Comparison of ENCODE assay signal across 37 cellular contexts in genomic region chr3:10777627-10778026, GRCh38. TPM values are rescaled to one million over a fixed set of nuclear protein-coding genes. Genes with fewer than 3 reads are reported as not detected.
"Had no signal": no experiment of that assay in that cellular context is flagged by ENCODE, and none has a peak within 500 bp of the region (broad histone marks: within the 10 kb centered on the region; RNA-seq: fewer than 3 reads in every experiment).

No MANE protein-coding gene starts in this region.

- H3K27me3 ChIP-seq: body of pancreas, foreskin keratinocyte had no signal

- H3K4me3 ChIP-seq: adrenal gland, body of pancreas, cardiac muscle cell, coronary artery, dorsolateral prefrontal cortex, esophagus muscularis mucosa, gastrocnemius medialis, heart left ventricle had no signal

- DNase-seq: activated CD4-positive, alpha-beta memory T cell treated with anti-CD3 and anti-CD28 coated beads, Interleukin-2, amount 10 ng/mL, durations not matched to agents 7 days and 5 days; activated CD4-positive, alpha-beta T cell treated with anti-CD3 and anti-CD28 coated beads for 1 hour; activated CD4-positive, alpha-beta T cell treated with anti-CD3 and anti-CD28 coated beads for 4 hours; activated CD4-positive, alpha-beta T cell treated with anti-CD3 and anti-CD28 coated beads, Interleukin-2, amount 10 ng/mL, durations not matched to agents 7 days and 5 days; activated CD4-positive, alpha-beta T cell treated with anti-CD3 and anti-CD28 coated beads, Interleukin-2, amount 50 U/mL, for 4 hours; activated CD8-positive, alpha-beta memory T cell treated with anti-CD3 and anti-CD28 coated beads, Interleukin-2, amount 10 ng/mL, durations not matched to agents 7 days and 5 days; activated CD8-positive, alpha-beta memory T cell treated with anti-CD3 and anti-CD28 coated beads, Interleukin-2, amount 50 U/mL, for 4 hours; activated effector memory CD4-positive, alpha-beta T cell treated with anti-CD3 and anti-CD28 coated beads, Interleukin-2, amount 50 U/mL, for 16 hours; activated naive CD4-positive, alpha-beta T cell treated with anti-CD3 and anti-CD28 coated beads for 36 hours; activated naive CD8-positive, alpha-beta T cell treated with anti-CD3 and anti-CD28 coated beads for 36 hours; activated naive CD8-positive, alpha-beta T cell treated with anti-CD3 and anti-CD28 coated beads, Interleukin-2, amount 50 U/mL, for 24 hours; activated T-cell treated with anti-CD3 and anti-CD28 coated beads, Interleukin-2, amount 50 U/mL, for 1 hour; activated T-cell treated with anti-CD3 and anti-CD28 coated beads, Interleukin-2, amount 50 U/mL, for 48 hours; adrenal gland; amygdala; aorta; body of pancreas; central memory CD4-positive, alpha-beta T cell; cerebellar nuclear complex; dorsolateral prefrontal cortex; effector memory CD4-positive, alpha-beta T cell; erythroblast; foreskin keratinocyte; gastrocnemius medialis; glutamatergic neuron; heart left ventricle; T-helper 2 cell had no signal

- H3K9me3 ChIP-seq: adrenal gland, body of pancreas, gastrocnemius medialis had no signal

- H3K4me1 ChIP-seq: body of pancreas, esophagus muscularis mucosa, gastrocnemius medialis, heart left ventricle had no signal

- H3K4me1 Mint-ChIP-seq: activated CD4-positive, alpha-beta memory T cell treated with anti-CD3 and anti-CD28 coated beads, Interleukin-2, amount 10 ng/mL, durations not matched to agents 7 days and 5 days; activated CD4-positive, alpha-beta T cell treated with anti-CD3 and anti-CD28 coated beads, Interleukin-2, amount 10 ng/mL, durations not matched to agents 7 days and 5 days; activated CD8-positive, alpha-beta memory T cell treated with anti-CD3 and anti-CD28 coated beads, Interleukin-2, amount 10 ng/mL, durations not matched to agents 7 days and 5 days; activated naive CD4-positive, alpha-beta T cell treated with anti-CD3 and anti-CD28 coated beads, Interleukin-2, amount 50 U/mL, for 24 hours; activated naive CD8-positive, alpha-beta T cell treated with anti-CD3 and anti-CD28 coated beads for 36 hours; activated naive CD8-positive, alpha-beta T cell treated with anti-CD3 and anti-CD28 coated beads, Interleukin-2, amount 50 U/mL, for 24 hours; WTC11 had no signal

- H3K4me3 Mint-ChIP-seq: activated CD4-positive, alpha-beta memory T cell treated with anti-CD3 and anti-CD28 coated beads, Interleukin-2, amount 10 ng/mL, durations not matched to agents 7 days and 5 days; activated CD4-positive, alpha-beta T cell treated with anti-CD3 and anti-CD28 coated beads, Interleukin-2, amount 10 ng/mL, durations not matched to agents 7 days and 5 days; activated CD8-positive, alpha-beta memory T cell treated with anti-CD3 and anti-CD28 coated beads, Interleukin-2, amount 10 ng/mL, durations not matched to agents 7 days and 5 days; activated naive CD4-positive, alpha-beta T cell treated with anti-CD3 and anti-CD28 coated beads for 36 hours; activated naive CD4-positive, alpha-beta T cell treated with anti-CD3 and anti-CD28 coated beads, Interleukin-2, amount 50 U/mL, for 24 hours; activated naive CD8-positive, alpha-beta T cell treated with anti-CD3 and anti-CD28 coated beads for 36 hours; activated naive CD8-positive, alpha-beta T cell treated with anti-CD3 and anti-CD28 coated beads, Interleukin-2, amount 50 U/mL, for 24 hours; activated T-helper 1 cell treated with anti-CD3 and anti-CD28 coated beads, Interleukin-12 subunit alpha, Interleukin-12 subunit beta, Interleukin-2, Interleukin-4 antibody, amounts not matched to agents 30 ng/mL and 10 ng/mL and 1 ng/mL, durations not matched to agents 14 hours and 24 hours and 36 hours; dendritic cell treated with granulocyte-macrophage colony-stimulating factor and Interleukin-4, amounts not matched to agents 40 ng/mL and 50 ng/mL, for 4 days; WTC11 had no signal

- H3K36me3 ChIP-seq: adrenal gland, cardiac muscle cell, esophagus muscularis mucosa, gastrocnemius medialis, heart left ventricle had no signal

- ATAC-seq: activated CD8-positive, alpha-beta memory T cell treated with anti-CD3 and anti-CD28 coated beads, Interleukin-2, amount 10 ng/mL, durations not matched to agents 7 days and 5 days; activated naive CD8-positive, alpha-beta T cell treated with anti-CD3 and anti-CD28 coated beads, Interleukin-2, amount 50 U/mL, for 24 hours; body of pancreas; foreskin keratinocyte; gastrocnemius medialis; heart left ventricle; WTC11 had no signal

- H3K27ac Mint-ChIP-seq: activated CD4-positive, alpha-beta memory T cell treated with anti-CD3 and anti-CD28 coated beads, Interleukin-2, amount 10 ng/mL, durations not matched to agents 7 days and 5 days; activated CD4-positive, alpha-beta T cell treated with anti-CD3 and anti-CD28 coated beads, Interleukin-2, amount 10 ng/mL, durations not matched to agents 7 days and 5 days; activated CD8-positive, alpha-beta memory T cell treated with anti-CD3 and anti-CD28 coated beads, Interleukin-2, amount 10 ng/mL, durations not matched to agents 7 days and 5 days; activated naive CD4-positive, alpha-beta T cell treated with anti-CD3 and anti-CD28 coated beads for 36 hours; activated naive CD4-positive, alpha-beta T cell treated with anti-CD3 and anti-CD28 coated beads, Interleukin-2, amount 50 U/mL, for 24 hours; activated naive CD8-positive, alpha-beta T cell treated with anti-CD3 and anti-CD28 coated beads for 36 hours; activated naive CD8-positive, alpha-beta T cell treated with anti-CD3 and anti-CD28 coated beads, Interleukin-2, amount 50 U/mL, for 24 hours; activated T-helper 1 cell treated with anti-CD3 and anti-CD28 coated beads, Interleukin-12 subunit alpha, Interleukin-12 subunit beta, Interleukin-2, Interleukin-4 antibody, amounts not matched to agents 30 ng/mL and 10 ng/mL and 1 ng/mL, durations not matched to agents 14 hours and 24 hours and 36 hours; activated T-helper 2 cell treated with anti-CD3 and anti-CD28 coated beads, Interferon-gamma antibody, Interleukin-2, Interleukin-4, amounts not matched to agents 10 μg/mL and 5 μg/mL and 100 μg/mL, durations not matched to agents 14 hours and 24 hours and 36 hours; dendritic cell treated with granulocyte-macrophage colony-stimulating factor and Interleukin-4, amounts not matched to agents 40 ng/mL and 50 ng/mL, for 4 days; WTC11 had no signal

- H3K27ac ChIP-seq: adrenal gland, body of pancreas, cardiac muscle cell, coronary artery, dorsolateral prefrontal cortex, esophagus muscularis mucosa, foreskin keratinocyte, gastrocnemius medialis, heart left ventricle had no signal

- H3K9me3 Mint-ChIP-seq: activated CD4-positive, alpha-beta memory T cell treated with anti-CD3 and anti-CD28 coated beads, Interleukin-2, amount 10 ng/mL, durations not matched to agents 7 days and 5 days; activated CD4-positive, alpha-beta T cell treated with anti-CD3 and anti-CD28 coated beads, Interleukin-2, amount 10 ng/mL, durations not matched to agents 7 days and 5 days; activated naive CD4-positive, alpha-beta T cell treated with anti-CD3 and anti-CD28 coated beads, Interleukin-2, amount 50 U/mL, for 24 hours; activated naive CD8-positive, alpha-beta T cell treated with anti-CD3 and anti-CD28 coated beads, Interleukin-2, amount 50 U/mL, for 24 hours; activated T-helper 1 cell treated with anti-CD3 and anti-CD28 coated beads, Interleukin-12 subunit alpha, Interleukin-12 subunit beta, Interleukin-2, Interleukin-4 antibody, amounts not matched to agents 30 ng/mL and 10 ng/mL and 1 ng/mL, durations not matched to agents 14 hours and 24 hours and 36 hours; activated T-helper 2 cell treated with anti-CD3 and anti-CD28 coated beads, Interferon-gamma antibody, Interleukin-2, Interleukin-4, amounts not matched to agents 10 μg/mL and 5 μg/mL and 100 μg/mL, durations not matched to agents 14 hours and 24 hours and 36 hours; dendritic cell treated with granulocyte-macrophage colony-stimulating factor and Interleukin-4, amounts not matched to agents 40 ng/mL and 50 ng/mL, for 4 days had no signal

- H3K36me3 Mint-ChIP-seq: activated CD8-positive, alpha-beta memory T cell treated with anti-CD3 and anti-CD28 coated beads, Interleukin-2, amount 10 ng/mL, durations not matched to agents 7 days and 5 days; activated naive CD4-positive, alpha-beta T cell treated with anti-CD3 and anti-CD28 coated beads, Interleukin-2, amount 50 U/mL, for 24 hours; activated naive CD8-positive, alpha-beta T cell treated with anti-CD3 and anti-CD28 coated beads for 36 hours; WTC11 had no signal

RNA-seq across cellular contexts. Expression of gene SLC6A11, which starts 38.4 kb away (rescaled TPM):
- total RNA-seq: activated CD4-positive, alpha-beta memory T cell treated with anti-CD3 and anti-CD28 coated beads, Interleukin-2, amount 10 ng/mL, durations not matched to agents 7 days and 5 days; activated CD4-positive, alpha-beta T cell treated with anti-CD3 and anti-CD28 coated beads, Interleukin-2, amount 10 ng/mL, durations not matched to agents 7 days and 5 days; activated CD8-positive, alpha-beta memory T cell treated with anti-CD3 and anti-CD28 coated beads for 36 hours; activated CD8-positive, alpha-beta memory T cell treated with anti-CD3 and anti-CD28 coated beads, Interleukin-2, amount 10 ng/mL, durations not matched to agents 7 days and 5 days; activated naive CD4-positive, alpha-beta T cell treated with anti-CD3 and anti-CD28 coated beads for 36 hours; activated naive CD8-positive, alpha-beta T cell treated with anti-CD3 and anti-CD28 coated beads for 36 hours; activated T-helper 1 cell treated with anti-CD3 and anti-CD28 coated beads, Interleukin-12 subunit alpha, Interleukin-12 subunit beta, Interleukin-2, Interleukin-4 antibody, amounts not matched to agents 30 ng/mL and 10 ng/mL and 1 ng/mL, durations not matched to agents 14 hours and 24 hours and 36 hours; activated T-helper 2 cell treated with anti-CD3 and anti-CD28 coated beads, Interferon-gamma antibody, Interleukin-2, Interleukin-4, amounts not matched to agents 10 μg/mL and 5 μg/mL and 100 μg/mL, durations not matched to agents 14 hours and 24 hours and 36 hours; aorta; esophagus muscularis mucosa; gastrocnemius medialis; heart left ventricle; T-helper 1 cell treated with Interleukin-12 subunit alpha and Interleukin-12 subunit beta and Interleukin-4 antibody, amounts not matched to agents 30 ng/mL and 1 ng/mL, for 36 hours had no signal
- polyA plus RNA-seq: aorta, cardiac muscle cell, heart left ventricle had no signal
